ENCODE assay signal across 19 cellular contexts in genomic region chr3:119990888-119991287, GRCh38.
DNase-seq lines count a peak whose midpoint lies in the region; ATAC-seq, FAIRE-seq and TF ChIP-seq lines count a peak whose summit lies in the region.
"Had no signal": no experiment of that assay in that cellular context is flagged by ENCODE, and none has a peak within 500 bp of the region (broad histone marks: within the 10 kb centered on the region; RNA-seq: fewer than 3 reads in every experiment).

No MANE protein-coding gene starts in this region.

- intact Hi-C loops in endothelial cell of umbilical vein (cut with micrococcal nuclease), result no loop called here

- no peak for TF ChIP-seq POLR2A in endothelial cell of umbilical vein (IDR thresholded peaks at IDR 0.05; ENCODE audit: low read depth, low read length)

- no peak overlapping the region for H3K27ac ChIP-seq in endothelial cell of umbilical vein (ENCODE audit: insufficient read depth, low read depth, low read length)
- H3K27ac ChIP-seq in keratinocyte (ENCODE audit: control insufficient read depth, insufficient read depth, low read length), result no peak overlapping the region
- H3K27ac ChIP-seq: ascending aorta, pancreas had no signal

- H3K27me3 Mint-ChIP-seq in activated T-cell treated with anti-CD3 and anti-CD28 coated beads, Interleukin-2, amount 50 U/mL, for 72 hours (ENCODE audit: low read depth), result no peaks in the 10 kb centered on the region
- H3K27me3 Mint-ChIP-seq in activated naive CD4-positive, alpha-beta T cell treated with anti-CD3 and anti-CD28 coated beads, Interleukin-2, amount 10 ng/mL, durations not matched to agents 7 days and 5 days, result no peaks in the 10 kb centered on the region
- H3K27me3 Mint-ChIP-seq: activated CD8-positive, alpha-beta memory T cell treated with anti-CD3 and anti-CD28 coated beads, Interleukin-2, amount 10 ng/mL, durations not matched to agents 7 days and 5 days; naive B cell had no signal

- peaks cover 29% of the 10 kb centered on the region for H3K4me1 Mint-ChIP-seq in activated T-cell treated with anti-CD3 and anti-CD28 coated beads, Interleukin-2, amount 50 U/mL, for 72 hours (ENCODE audit: low read depth)
- H3K4me1 Mint-ChIP-seq in activated naive CD4-positive, alpha-beta T cell treated with anti-CD3 and anti-CD28 coated beads, Interleukin-2, amount 10 ng/mL, durations not matched to agents 7 days and 5 days, result peaks cover 3% of the 10 kb centered on the region
- H3K4me1 Mint-ChIP-seq: activated CD8-positive, alpha-beta memory T cell treated with anti-CD3 and anti-CD28 coated beads, Interleukin-2, amount 10 ng/mL, durations not matched to agents 7 days and 5 days had no signal

- no peak overlapping the region for H3K4me3 ChIP-seq in endothelial cell of umbilical vein (replicated peaks in 1 of 3; ENCODE audit: insufficient read depth in 1 of 3, low read depth in 1 of 3, low read length in 3 of 3)
- no peak overlapping the region for H3K4me3 ChIP-seq in keratinocyte (ENCODE audit: control insufficient read depth in 2 of 3, extremely low read depth in 1 of 3, insufficient read depth in 2 of 3, low read depth in 1 of 3, low read length in 3 of 3)
- H3K4me3 ChIP-seq: ascending aorta, pancreas had no signal

- no peak for TF ChIP-seq CTCF in endothelial cell of umbilical vein (IDR thresholded peaks at IDR 0.05; ENCODE audit: extremely low read depth in 1 of 2, insufficient read depth in 1 of 2, low read depth in 1 of 2, low read length in 2 of 2)
- TF ChIP-seq CTCF in keratinocyte (optimal IDR thresholded peaks at IDR 0.05 in 1 of 3, IDR thresholded peaks at IDR 0.05 in 1 of 3, conservative IDR thresholded peaks at IDR 0.05 in 1 of 3; ENCODE audit: extremely low read depth in 1 of 3, insufficient read depth in 2 of 3, low read length in 3 of 3), result no peak

- dilution Hi-C loops in endothelial cell of umbilical vein (cut with MboI; ENCODE audit: extremely low pct_ligation_motif_present, low sequenced_read_pairs) (no loop called here), keratinocyte (cut with MboI; ENCODE audit: extremely low pct_ligation_motif_present, low sequenced_read_pairs) (no loop called here)

- H3K4me2 ChIP-seq in endothelial cell of umbilical vein (ENCODE audit: insufficient read depth, low read length) (no peak overlapping the region), keratinocyte (ENCODE audit: control insufficient read depth, extremely low read depth, insufficient read depth, low read depth, low read length) (no peak overlapping the region)

- H3K9ac ChIP-seq in endothelial cell of umbilical vein (replicated peaks; ENCODE audit: extremely low read depth, insufficient read depth, low read length), result no peak overlapping the region
- H3K9ac ChIP-seq in keratinocyte (ENCODE audit: control insufficient read depth, extremely low read depth, insufficient read depth, low read length), result no peak overlapping the region

- H3K9me3 ChIP-seq in endothelial cell of umbilical vein (replicated peaks; ENCODE audit: control insufficient read depth, insufficient read depth, low read length) (no peaks in the 10 kb centered on the region), keratinocyte (ENCODE audit: control insufficient read depth, low read depth, low read length) (peaks cover 2% of the 10 kb centered on the region)
- H3K9me3 ChIP-seq: pancreas had no signal

- H3K9me1 ChIP-seq in endothelial cell of umbilical vein (replicated peaks; ENCODE audit: control insufficient read depth, extremely low read depth, insufficient read depth, low read length) (no peaks in the 10 kb centered on the region), keratinocyte (ENCODE audit: control insufficient read depth, extremely low read depth, insufficient read depth, low read length) (no peaks in the 10 kb centered on the region)

- H3K36me3 ChIP-seq in endothelial cell of umbilical vein (ENCODE audit: control insufficient read depth in 2 of 2, extremely low read depth in 1 of 2, insufficient read depth in 2 of 2, low read length in 2 of 2) (no peaks in the 10 kb centered on the region), keratinocyte (ENCODE audit: control insufficient read depth in 2 of 2, extremely low read depth in 1 of 2, insufficient read depth in 2 of 2, low read length in 2 of 2) (no peaks in the 10 kb centered on the region)
- H3K36me3 ChIP-seq: ascending aorta, pancreas had no signal

- H4K20me1 ChIP-seq in endothelial cell of umbilical vein (replicated peaks; ENCODE audit: control insufficient read depth, extremely low read depth, insufficient read depth, low read length) (peaks cover 11% of the 10 kb centered on the region), keratinocyte (ENCODE audit: control insufficient read depth, extremely low read depth, insufficient read depth, low read length) (peaks cover 21% of the 10 kb centered on the region)

- H3K27me3 ChIP-seq in endothelial cell of umbilical vein (ENCODE audit: control insufficient read depth in 2 of 2, insufficient read depth in 2 of 2, low read length in 2 of 2), result no peaks in the 10 kb centered on the region
- H3K27me3 ChIP-seq in keratinocyte (ENCODE audit: control insufficient read depth, extremely low read depth, insufficient read depth, low read length), result no peaks in the 10 kb centered on the region
- H3K27me3 ChIP-seq: ascending aorta, pancreas had no signal

- H3K4me3 Mint-ChIP-seq in activated T-cell treated with anti-CD3 and anti-CD28 coated beads, Interleukin-2, amount 50 U/mL, for 72 hours, result no peak overlapping the region
- H3K4me3 Mint-ChIP-seq in activated naive CD4-positive, alpha-beta T cell treated with anti-CD3 and anti-CD28 coated beads, Interleukin-2, amount 10 ng/mL, durations not matched to agents 7 days and 5 days, result no peak overlapping the region
- H3K4me3 Mint-ChIP-seq: activated CD8-positive, alpha-beta memory T cell treated with anti-CD3 and anti-CD28 coated beads, Interleukin-2, amount 10 ng/mL, durations not matched to agents 7 days and 5 days; naive B cell had no signal

- FAIRE-seq in endothelial cell of umbilical vein (lab: Jason Lieb, UNC), result no peak
- FAIRE-seq in keratinocyte (lab: Jason Lieb, UNC), result peak; percentile 39
- FAIRE-seq: pancreas had no signal

- peak; percentile 47 for DNase-seq in ELR (ENCODE audit: low read depth)
- peak; percentile 13 for DNase-seq in RPMI7951 (ENCODE audit: low read depth)
- peak; percentile 11 for DNase-seq in endothelial cell of umbilical vein (ENCODE audit: low read depth, low spot score)
- DNase-seq in keratinocyte (ENCODE audit: low read depth, low spot score), result no peak
- DNase-seq in activated T-cell treated with anti-CD3 and anti-CD28 coated beads, Interleukin-2, amount 50 U/mL, for 72 hours, result no peak
- no peak for DNase-seq in RPMI8226
- no peak for DNase-seq in HUDEP-2 (lab: John Stamatoyannopoulos, UW; ENCODE audit: unreplicated experiment in 76 of 76)
- DNase-seq in activated naive CD4-positive, alpha-beta T cell treated with anti-CD3 and anti-CD28 coated beads, Interleukin-2, amount 10 ng/mL, durations not matched to agents 7 days and 5 days, result no peak
- DNase-seq: activated CD8-positive, alpha-beta memory T cell treated with anti-CD3 and anti-CD28 coated beads, Interleukin-2, amount 10 ng/mL, durations not matched to agents 7 days and 5 days; activated gamma-delta T cell treated with Interleukin-2 at 50 U/mL for 16 hours; erythroblast; islet precursor cell; naive B cell; NCI-H1436 treated with DMSO at 0.1 percent for 48 hours; NCI-H82; pancreas; T1000 had no signal

- H2AFZ ChIP-seq in endothelial cell of umbilical vein (ENCODE audit: low read depth, low read length) (no peak overlapping the region), keratinocyte (ENCODE audit: control insufficient read depth, low read length) (no peak overlapping the region)

- CTCF ChIA-PET in endothelial cell of umbilical vein (lab: Charles Lee), result no interaction called here
- CTCF ChIA-PET in activated naive CD4-positive, alpha-beta T cell treated with anti-CD3 and anti-CD28 coated beads, Interleukin-2, amount 10 ng/mL, durations not matched to agents 7 days and 5 days (lab: Charles Lee), result no interaction called here

- no peak overlapping the region for H3K27ac Mint-ChIP-seq in activated T-cell treated with anti-CD3 and anti-CD28 coated beads, Interleukin-2, amount 50 U/mL, for 72 hours
- H3K27ac Mint-ChIP-seq in activated naive CD4-positive, alpha-beta T cell treated with anti-CD3 and anti-CD28 coated beads, Interleukin-2, amount 10 ng/mL, durations not matched to agents 7 days and 5 days, result no peak overlapping the region
- H3K27ac Mint-ChIP-seq: activated CD8-positive, alpha-beta memory T cell treated with anti-CD3 and anti-CD28 coated beads, Interleukin-2, amount 10 ng/mL, durations not matched to agents 7 days and 5 days had no signal

- H3K9me3 Mint-ChIP-seq in activated T-cell treated with anti-CD3 and anti-CD28 coated beads, Interleukin-2, amount 50 U/mL, for 72 hours, result peaks cover 0 to 2% of the 10 kb centered on the region in 2 donors
- peaks cover 13% of the 10 kb centered on the region for H3K9me3 Mint-ChIP-seq in activated naive CD4-positive, alpha-beta T cell treated with anti-CD3 and anti-CD28 coated beads, Interleukin-2, amount 10 ng/mL, durations not matched to agents 7 days and 5 days

- H3K36me3 Mint-ChIP-seq in activated T-cell treated with anti-CD3 and anti-CD28 coated beads, Interleukin-2, amount 50 U/mL, for 72 hours (ENCODE audit: insufficient read depth in 2 of 2), result peaks cover 5 to 14% of the 10 kb centered on the region in 2 donors
- peaks cover 24% of the 10 kb centered on the region for H3K36me3 Mint-ChIP-seq in activated naive CD4-positive, alpha-beta T cell treated with anti-CD3 and anti-CD28 coated beads, Interleukin-2, amount 10 ng/mL, durations not matched to agents 7 days and 5 days

- POLR2A ChIA-PET in endothelial cell of umbilical vein (lab: Charles Lee), result no interaction called here

- BruUV-seq in endothelial cell of umbilical vein (replicated peaks; lab: Mats Ljungman, UMichigan), result no TSS peak

- H3K4me1 ChIP-seq in endothelial cell of umbilical vein (ENCODE audit: control insufficient read depth, extremely low read depth, insufficient read depth, low read length), result no peaks in the 10 kb centered on the region
- H3K4me1 ChIP-seq in keratinocyte (ENCODE audit: control insufficient read depth, extremely low read depth, insufficient read depth, low read length), result peaks cover 11% of the 10 kb centered on the region
- H3K4me1 ChIP-seq: ascending aorta had no signal

- H3K79me2 ChIP-seq in endothelial cell of umbilical vein (ENCODE audit: control insufficient read depth, insufficient read depth, low read length) (peaks cover 81% of the 10 kb centered on the region), keratinocyte (ENCODE audit: control insufficient read depth, insufficient read depth, low read length) (peaks cover 98% of the 10 kb centered on the region)

- ATAC-seq in activated T-cell treated with anti-CD3 and anti-CD28 coated beads, Interleukin-2, amount 50 U/mL, for 72 hours (replicated peaks in 1 of 2), result no peak
- ATAC-seq: activated CD8-positive, alpha-beta memory T cell treated with anti-CD3 and anti-CD28 coated beads, Interleukin-2, amount 10 ng/mL, durations not matched to agents 7 days and 5 days; Panc1 had no signal

TF ChIP-seq in endothelial cell of umbilical vein, 7 proteins besides CTCF, POLR2A, EP300 and RAD21 (continues in another document):
- TF ChIP-seq MYC (IDR thresholded peaks at IDR 0.05; ENCODE audit: low read depth, low read length) (no peak), FOS (IDR thresholded peaks at IDR 0.05; ENCODE audit: borderline replicate concordance, insufficient read depth, low read length) (no peak), POLR2AphosphoS5 (IDR thresholded peaks at IDR 0.05; ENCODE audit: insufficient read depth, low read depth, low read length) (no peak)

Comparison
In these comparisons a context has a peak if more than half of its experiments do, and no peak if none do; other contexts are left out.
1. DNase-seq: peak in ELR (single experiment), RPMI7951 (single experiment) and endothelial cell of umbilical vein (single experiment); none in keratinocyte (single experiment), activated T-cell treated with anti-CD3 and anti-CD28 coated beads, Interleukin-2, amount 50 U/mL, for 72 hours (0 of 2), RPMI8226 (single experiment), HUDEP-2 (0 of 76) and activated naive CD4-positive, alpha-beta T cell treated with anti-CD3 and anti-CD28 coated beads, Interleukin-2, amount 10 ng/mL, durations not matched to agents 7 days and 5 days (single experiment).